ENCODE assay signal across 8 cellular contexts in genomic region chr10:89643431-89643811, GRCh38.
DNase-seq lines count a peak whose midpoint lies in the region; ATAC-seq and TF ChIP-seq lines count a peak whose summit lies in the region.

No MANE protein-coding gene starts in this region.

- TF ChIP-seq CTCF in DND-41 (IDR thresholded peaks at IDR 0.05; ENCODE audit: borderline replicate concordance, extremely low read depth, low read length, poor library complexity, severe bottlenecking) (no peak), OCI-LY3 (IDR thresholded peaks at IDR 0.05; ENCODE audit: low read depth, low read length) (no peak), fibroblast of pulmonary artery (IDR thresholded peaks at IDR 0.05; ENCODE audit: low read length, missing control alignments) (no peak), retinal pigment epithelial cell (conservative IDR thresholded peaks at IDR 0.05; ENCODE audit: low read depth, low read length) (no peak)

- H3K4me1 ChIP-seq in DND-41 (ENCODE audit: insufficient read depth, low read length) (peaks cover 32% of the 10 kb centered on the region), OCI-LY3 (ENCODE audit: low read length) (peaks cover 27% of the 10 kb centered on the region)

- ATAC-seq in DND-41 (ENCODE audit: insufficient read depth, low read depth) = no peak
- ATAC-seq in stimulated activated memory B cell treated with anti-CD40 and anti-IgM and Interleukin-4, amounts not matched to agents 10 μg/mL and 1 μg/mL and 100 μg/mL, for 72 hours = no peak

- H3K9ac ChIP-seq in DND-41 (ENCODE audit: low read depth, low read length) = peak overlapping the region; percentile 45
- H3K9ac ChIP-seq in OCI-LY3 (ENCODE audit: low read length) = peak overlapping the region; percentile 54

- H2AFZ ChIP-seq in DND-41 (ENCODE audit: low read depth, low read length) (peak overlapping the region; percentile 23; the same call in 1 of the 2 replicates), OCI-LY3 (ENCODE audit: low read depth, low read length) (no peak overlapping the region; the same call in 1 of the 2 replicates)

- H3K27me3 ChIP-seq in DND-41 (ENCODE audit: insufficient read depth, low read length, poor library complexity) (no peaks in the 10 kb centered on the region), OCI-LY3 (ENCODE audit: low read depth, low read length) (no peaks in the 10 kb centered on the region)

- no peak overlapping the region for H3K4me3 Mint-ChIP-seq in stimulated activated memory B cell treated with anti-CD40 and anti-IgM and Interleukin-4, amounts not matched to agents 10 μg/mL and 1 μg/mL and 100 μg/mL, for 72 hours

- H4K20me1 ChIP-seq in DND-41 (ENCODE audit: insufficient read depth, low read length) (peaks cover 21% of the 10 kb centered on the region; the same call in 1 of the 2 replicates), OCI-LY3 (ENCODE audit: insufficient read depth, low read length) (peaks cover 25% of the 10 kb centered on the region)

- peak overlapping the region; percentile 20 to 65; a peak in 3 of 4 replicates for H3K4me3 ChIP-seq in DND-41 (ENCODE audit: low read depth in 1 of 2, low read length in 2 of 2)
- H3K4me3 ChIP-seq in OCI-LY3 (ENCODE audit: low read length) = peak overlapping the region; percentile 98
- H3K4me3 ChIP-seq in fibroblast of pulmonary artery (replicated peaks; ENCODE audit: low read depth, low read length) = peak overlapping the region; percentile 75
- peak overlapping the region; percentile 66 for H3K4me3 ChIP-seq in retinal pigment epithelial cell (ENCODE audit: low read length)

- H3K27ac Mint-ChIP-seq in stimulated activated memory B cell treated with anti-CD40 and anti-IgM and Interleukin-4, amounts not matched to agents 10 μg/mL and 1 μg/mL and 100 μg/mL, for 72 hours = no peak overlapping the region

- H3K36me3 Mint-ChIP-seq in stimulated activated memory B cell treated with anti-CD40 and anti-IgM and Interleukin-4, amounts not matched to agents 10 μg/mL and 1 μg/mL and 100 μg/mL, for 72 hours = peaks cover 5% of the 10 kb centered on the region

- no peaks in the 10 kb centered on the region for H3K9me3 ChIP-seq in DND-41 (ENCODE audit: insufficient read depth, low read length, severe bottlenecking)
- no peaks in the 10 kb centered on the region for H3K9me3 ChIP-seq in OCI-LY3 (ENCODE audit: insufficient read depth, low read length)

- H3K79me2 ChIP-seq in DND-41 (ENCODE audit: insufficient read depth, low read length) = peaks cover 60% of the 10 kb centered on the region
- peaks cover 56% of the 10 kb centered on the region for H3K79me2 ChIP-seq in OCI-LY3 (ENCODE audit: low read length)

- H3K27me3 Mint-ChIP-seq in stimulated activated memory B cell treated with anti-CD40 and anti-IgM and Interleukin-4, amounts not matched to agents 10 μg/mL and 1 μg/mL and 100 μg/mL, for 72 hours = no peaks in the 10 kb centered on the region

- H3K27ac ChIP-seq in DND-41 (ENCODE audit: low read length) (peak overlapping the region; percentile 42), OCI-LY3 (ENCODE audit: low read length) (peak overlapping the region; percentile 26)

- H3K36me3 ChIP-seq in DND-41 (ENCODE audit: insufficient read depth, low read length) (no peaks in the 10 kb centered on the region; the same call in none of the 2 replicates), OCI-LY3 (replicated peaks; ENCODE audit: low read depth, low read length) (no peaks in the 10 kb centered on the region)

- H3K9me3 Mint-ChIP-seq in stimulated activated memory B cell treated with anti-CD40 and anti-IgM and Interleukin-4, amounts not matched to agents 10 μg/mL and 1 μg/mL and 100 μg/mL, for 72 hours = no peaks in the 10 kb centered on the region

- peak overlapping the region; percentile 66 for H3K4me2 ChIP-seq in DND-41 (ENCODE audit: insufficient read depth, low read length)
- peak overlapping the region; percentile 85 for H3K4me2 ChIP-seq in OCI-LY3 (ENCODE audit: low read length)

- DNase-seq in DND-41 = no peak
- no peak for DNase-seq in fibroblast of pulmonary artery (ENCODE audit: low read depth)
- DNase-seq in retinal pigment epithelial cell (ENCODE audit: low read depth) = no peak
- no peak for DNase-seq in ecto neural progenitor cell (ENCODE audit: low spot score)
- no peak for DNase-seq in AG08396 (ENCODE audit: low spot score)
- DNase-seq in activated T-cell treated with anti-CD3 and anti-CD28 coated beads, Interleukin-2, amount 50 U/mL, for 1 hour = no peak

- H3K4me1 Mint-ChIP-seq in stimulated activated memory B cell treated with anti-CD40 and anti-IgM and Interleukin-4, amounts not matched to agents 10 μg/mL and 1 μg/mL and 100 μg/mL, for 72 hours = peaks cover 16% of the 10 kb centered on the region

Comparison
In these comparisons a context has a peak if more than half of its experiments do, and no peak if none do; other contexts are left out.
1. H3K4me3 ChIP-seq: peak in every context shown above with its lines; median percentile 98 in OCI-LY3; 75 in fibroblast of pulmonary artery; 66 in retinal pigment epithelial cell; 42 in DND-41.